8 cellular contexts compared by ENCODE assay signal in the genomic region with DNA sequence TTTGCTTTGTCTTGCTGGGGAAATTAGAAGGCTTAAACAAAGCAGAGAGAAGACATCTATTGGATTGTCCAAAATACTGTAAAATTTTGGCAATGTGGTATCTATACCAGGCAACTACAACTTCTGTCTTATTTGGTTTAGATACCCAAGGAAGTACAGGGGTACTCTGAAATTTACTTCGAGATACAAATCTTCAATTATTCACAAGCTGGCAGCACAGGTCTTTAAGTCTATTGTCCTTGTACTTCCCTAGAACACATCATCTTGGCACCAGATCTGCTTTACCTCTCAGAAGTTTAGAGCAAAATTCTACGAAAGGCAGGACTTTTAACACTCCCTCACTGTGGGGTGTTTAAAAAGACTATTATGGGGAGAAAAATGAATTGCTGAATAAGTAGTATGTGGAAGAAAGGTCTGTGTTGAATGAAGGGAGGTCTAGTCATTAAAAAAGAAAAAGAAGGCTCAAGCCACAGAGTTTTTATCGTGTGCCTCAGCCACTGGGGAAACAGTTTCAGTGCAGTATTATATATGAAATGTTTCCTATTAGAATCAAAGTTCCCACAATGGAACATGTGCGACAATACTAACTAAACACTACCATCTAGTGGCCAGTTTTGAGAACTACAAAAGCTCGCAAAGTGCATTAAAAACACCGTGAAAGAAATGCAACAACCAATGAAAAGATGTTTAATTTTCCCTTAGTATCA.
DNase-seq lines count a peak whose midpoint lies in the region; ATAC-seq and TF ChIP-seq lines count a peak whose summit lies in the region.

No MANE protein-coding gene starts in this region.

- H3K4me1 ChIP-seq in Peyer's patch: peaks cover 0 to 5% (median 0%) of the 10 kb centered on the region in 4 donors
- peaks cover 18% of the 10 kb centered on the region for H3K4me1 ChIP-seq in lower lobe of right lung
- peaks cover 11 to 17% (median 15%) of the 10 kb centered on the region in 4 donors for H3K4me1 ChIP-seq in upper lobe of left lung

- DNase-seq in NCI-H510A treated with DMSO at 0.1 percent for 48 hours (lab: John Stamatoyannopoulos, UW) (peak; percentile 54), NCI-H510A (lab: John Stamatoyannopoulos, UW) (no peak), HS-5 (ENCODE audit: low read depth) (peak; percentile 42), Peyer's patch (no peak), dermis blood vessel endothelial cell (peak; percentile 82), lower lobe of right lung (no peak), upper lobe of left lung (no peak)

- H3K27me3 ChIP-seq in Peyer's patch (no peaks in the 10 kb centered on the region), lower lobe of right lung (ENCODE audit: low read depth) (peaks cover 6% of the 10 kb centered on the region), upper lobe of left lung (no peaks in the 10 kb centered on the region)

- H3K9me3 ChIP-seq in Peyer's patch (no peaks in the 10 kb centered on the region), lower lobe of right lung (no peaks in the 10 kb centered on the region), upper lobe of left lung (no peaks in the 10 kb centered on the region)

- TF ChIP-seq POLR2A in Peyer's patch (IDR thresholded peaks at IDR 0.05) (no peak), upper lobe of left lung (IDR thresholded peaks at IDR 0.05) (no peak)

- 20 to 23% methylated on average over 6 of the region's 6 CpGs for whole genome bisulfite sequencing in upper lobe of left lung, 2 donors

- no peak for TF ChIP-seq EP300 in upper lobe of left lung (IDR thresholded peaks at IDR 0.05)

- H3K36me3 ChIP-seq in Peyer's patch: no peaks in the 10 kb centered on the region
- no peaks in the 10 kb centered on the region for H3K36me3 ChIP-seq in lower lobe of right lung
- H3K36me3 ChIP-seq in upper lobe of left lung: no peaks in the 10 kb centered on the region

- ATAC-seq in GM21423 (IDR thresholded peaks at IDR 0.05; ENCODE audit: unreplicated experiment): peak; percentile 52
- ATAC-seq in lower lobe of right lung: peak; percentile 79 to 82
- peak; percentile 84 to 86 for ATAC-seq in upper lobe of left lung (ENCODE audit: low FRiP score in 2 of 2)

- peak overlapping the region in 2 of 4 donors; percentile 26 for H3K4me3 ChIP-seq in Peyer's patch
- no peak overlapping the region for H3K4me3 ChIP-seq in lower lobe of right lung
- H3K4me3 ChIP-seq in upper lobe of left lung: peak overlapping the region in 1 of 4 donors; percentile 13

- TF ChIP-seq CTCF in Peyer's patch (IDR thresholded peaks at IDR 0.05): peak; percentile 54 to 94 (median 90)
- TF ChIP-seq CTCF in lower lobe of right lung (IDR thresholded peaks at IDR 0.05): peak; percentile 84
- peak; percentile 56 to 84 (median 73) for TF ChIP-seq CTCF in upper lobe of left lung (IDR thresholded peaks at IDR 0.05)

- intact Hi-C loops in lower lobe of right lung (cut with DNase I): no loop called here

- H3K27ac ChIP-seq in Peyer's patch: peak overlapping the region; percentile 6 to 53 (median 24)
- H3K27ac ChIP-seq in lower lobe of right lung: no peak overlapping the region
- H3K27ac ChIP-seq in upper lobe of left lung: no peak overlapping the region

Comparison
In these comparisons a context has a peak if more than half of its experiments do, and no peak if none do; other contexts are left out.
1. DNase-seq: peak in NCI-H510A treated with DMSO at 0.1 percent for 48 hours (single experiment), HS-5 (single experiment) and dermis blood vessel endothelial cell (single experiment); none in NCI-H510A (single experiment), Peyer's patch (0 of 3), lower lobe of right lung (single experiment) and upper lobe of left lung (0 of 2).
2. H3K27ac ChIP-seq: peak in Peyer's patch (4 of 4); none in lower lobe of right lung (single experiment) and upper lobe of left lung (0 of 4).
3. Peak in every context shown above with its lines, with median percentiles within 50 percentile points of each other: ATAC-seq and CTCF ChIP-seq.